ENCODE assay signal across 23 cellular contexts in genomic region chr12:28793767-28794166, GRCh38.
"Had no signal": no experiment of that assay in that cellular context is flagged by ENCODE, and none has a peak within 500 bp of the region (broad histone marks: within the 10 kb centered on the region; RNA-seq: fewer than 3 reads in every experiment).

No MANE protein-coding gene starts in this region.

- H3K27ac ChIP-seq: brain microvascular endothelial cell, hepatocyte, ovary, right lobe of liver, spleen, transverse colon, uterus had no signal

- H3K36me3 ChIP-seq: brain microvascular endothelial cell, ovary, right lobe of liver, spleen, transverse colon, uterus had no signal

- H3K9me3 ChIP-seq: mucosa of descending colon, ovary, right lobe of liver, spleen, transverse colon, uterus had no signal

- DNase-seq: activated CD4-positive, alpha-beta T cell treated with anti-CD3 and anti-CD28 coated beads, Interleukin-2, amount 10 ng/mL, durations not matched to agents 7 days and 5 days; activated CD8-positive, alpha-beta memory T cell treated with anti-CD3 and anti-CD28 coated beads, Interleukin-2, amount 50 U/mL, for 4 hours; activated effector memory CD4-positive, alpha-beta T cell treated with Interleukin-2 at 50 U/mL for 16 hours; activated naive CD4-positive, alpha-beta T cell treated with anti-CD3 and anti-CD28 coated beads, Interleukin-2, amount 10 ng/mL, durations not matched to agents 7 days and 5 days; activated naive CD8-positive, alpha-beta T cell treated with anti-CD3 and anti-CD28 coated beads, Interleukin-2, amount 50 U/mL, for 24 hours; activated T-cell treated with anti-CD3 and anti-CD28 coated beads, Interleukin-2, amount 50 U/mL, for 4 hours; brain microvascular endothelial cell; cerebellar nuclear complex; cortex of kidney; effector CD4-positive, alpha-beta T cell; left colon; mucosa of descending colon; naive B cell; ovary; right lobe of liver; spleen; stimulated activated CD4-positive, alpha-beta T cell treated with anti-CD3 and anti-CD28 coated beads, Interleukin-4, amount 100 ng/mL, for 4 hours; stimulated activated naive B cell treated with anti-CD40 and anti-IgM and Interleukin-4, amounts not matched to agents 10 μg/mL and 1 μg/mL and 100 μg/mL, for 72 hours; T1000; transverse colon; uterus had no signal

- H2AFZ ChIP-seq: hepatocyte had no signal

- H3K27me3 ChIP-seq: brain microvascular endothelial cell, hepatocyte, ovary, right lobe of liver, spleen, transverse colon, uterus had no signal

- H3K4me3 ChIP-seq: hepatocyte, lung, mucosa of descending colon, ovary, right lobe of liver, spleen, transverse colon, uterus had no signal

- H3K4me1 ChIP-seq: right lobe of liver, spleen, transverse colon, uterus had no signal

- H3K4me2 ChIP-seq: hepatocyte had no signal
